Comparison of ENCODE assay signal across 23 cellular contexts in genomic region chr7:21550821-21551531, GRCh38. TPM values are rescaled to one million over a fixed set of nuclear protein-coding genes. Genes with fewer than 3 reads are reported as not detected.
A peak's percentile ranks its signal among the peaks of the same experiment; 100 is the strongest.
DNase-seq lines count a peak whose midpoint lies in the region; ATAC-seq and TF ChIP-seq lines count a peak whose summit lies in the region.
"Had no signal": no experiment of that assay in that cellular context is flagged by ENCODE, and none has a peak within 500 bp of the region (broad histone marks: within the 10 kb centered on the region; RNA-seq: fewer than 3 reads in every experiment).

No MANE protein-coding gene starts in this region.

- H3K4me3 ChIP-seq in endodermal cell (ENCODE audit: low read length) (no peak overlapping the region), right lobe of liver (no peak overlapping the region)
- H3K4me3 ChIP-seq: cardiac muscle cell, GM23248, thoracic aorta had no signal

- H3K36me3 ChIP-seq in endodermal cell (ENCODE audit: control insufficient read depth, insufficient read depth, low read length) (no peaks in the 10 kb centered on the region), right lobe of liver (no peaks in the 10 kb centered on the region)
- H3K36me3 ChIP-seq: cardiac muscle cell, thoracic aorta had no signal

- H3K4me3 Mint-ChIP-seq in endodermal cell (no peak overlapping the region), type B pancreatic cell (no peak overlapping the region)
- H3K4me3 Mint-ChIP-seq: activated naive CD8-positive, alpha-beta T cell treated with anti-CD3 and anti-CD28 coated beads, Interleukin-2, amount 10 ng/mL, durations not matched to agents 7 days and 5 days; activated T-cell treated with anti-CD3 and anti-CD28 coated beads, Interleukin-2, amount 50 U/mL, for 24 hours; CD8-positive, alpha-beta memory T cell; neural crest cell had no signal

- H3K9me3 ChIP-seq in endodermal cell (ENCODE audit: control insufficient read depth, low read length) (no peaks in the 10 kb centered on the region), right lobe of liver (no peaks in the 10 kb centered on the region)
- H3K9me3 ChIP-seq: thoracic aorta had no signal

- no peak overlapping the region for H3K9ac ChIP-seq in endodermal cell (ENCODE audit: extremely low read depth, low read length, poor library complexity, severe bottlenecking)
- H3K9ac ChIP-seq: GM23248 had no signal

- H3K27ac ChIP-seq in endodermal cell (ENCODE audit: low read depth, low read length) (no peak overlapping the region), right lobe of liver (no peak overlapping the region)
- H3K27ac ChIP-seq: cardiac muscle cell, GM23248, thoracic aorta had no signal

- no peak for ATAC-seq in right lobe of liver
- ATAC-seq: HepG2, right cardiac atrium had no signal

- H3K27me3 Mint-ChIP-seq in endodermal cell (ENCODE audit: insufficient read depth) = peaks cover 9% of the 10 kb centered on the region
- peaks cover 13% of the 10 kb centered on the region for H3K27me3 Mint-ChIP-seq in type B pancreatic cell

- peak; percentile 74 for TF ChIP-seq CTCF in endodermal cell (conservative IDR thresholded peaks at IDR 0.05)
- TF ChIP-seq CTCF in type B pancreatic cell (conservative IDR thresholded peaks at IDR 0.05) = no peak
- no peak for TF ChIP-seq CTCF in right lobe of liver (IDR thresholded peaks at IDR 0.05)

- intact Hi-C loops in right lobe of liver (cut with DNase I) = no loop called here

- H3K9me3 Mint-ChIP-seq in endodermal cell (no peaks in the 10 kb centered on the region), type B pancreatic cell (peaks cover 5% of the 10 kb centered on the region)
- H3K9me3 Mint-ChIP-seq: activated naive CD8-positive, alpha-beta T cell treated with anti-CD3 and anti-CD28 coated beads, Interleukin-2, amount 10 ng/mL, durations not matched to agents 7 days and 5 days; activated T-cell treated with anti-CD3 and anti-CD28 coated beads, Interleukin-2, amount 50 U/mL, for 24 hours; CD8-positive, alpha-beta memory T cell had no signal

- TF ChIP-seq POLR2A in right lobe of liver (IDR thresholded peaks at IDR 0.05) = no peak

- WGBS in endodermal cell (ENCODE audit: insufficient coverage in 1 of 2, insufficient read length in 1 of 2), 2 experiments = 72 to 77% methylated on average over 4 to 5 of the region's 6 CpGs
- 53% methylated on average over 6 of the region's 6 CpGs for WGBS in right lobe of liver (ENCODE audit: insufficient coverage, low coverage, low lambda C conversion rate, missing lambda C conversion rate)

- peak; percentile 46 for DNase-seq in SIG-M5 treated with dmso at 0.1 percent for 504 hours (lab: John Stamatoyannopoulos, UW; ENCODE audit: unreplicated experiment)
- no peak for DNase-seq in SIG-M5 (lab: John Stamatoyannopoulos, UW)
- DNase-seq in NCI-H510A treated with DMSO at 0.1 percent for 48 hours (lab: John Stamatoyannopoulos, UW) = peak; percentile 92
- DNase-seq in endodermal cell = peak; percentile 84
- DNase-seq in type B pancreatic cell (ENCODE audit: extremely low spot score, unreplicated experiment) = no peak
- no peak for DNase-seq in right lobe of liver
- no peak for DNase-seq in activated CD8-positive, alpha-beta memory T cell treated with anti-CD3 and anti-CD28 coated beads, Interleukin-2, amount 50 U/mL, for 48 hours
- no peak for DNase-seq in stimulated activated CD4-positive, alpha-beta T cell treated with anti-CD3 and anti-CD28 coated beads, Interleukin-4, amount 100 ng/mL, for 24 hours
- DNase-seq: activated CD4-positive, alpha-beta T cell treated with anti-CD3 and anti-CD28 coated beads, Interleukin-2, amount 50 U/mL, for 1 hour; activated naive CD8-positive, alpha-beta T cell treated with anti-CD3 and anti-CD28 coated beads, Interleukin-2, amount 10 ng/mL, durations not matched to agents 7 days and 5 days; activated T-cell treated with anti-CD3 and anti-CD28 coated beads, Interleukin-2, amount 50 U/mL, for 24 hours; CD8-positive, alpha-beta memory T cell; effector CD4-positive, alpha-beta T cell; GM23248; NCI-H1694 treated with DMSO at 0.1 percent for 48 hours; NCI-H524 treated with DMSO at 0.1 percent for 48 hours; right cardiac atrium; Right ventricle myocardium superior; T-helper 9 cell had no signal

- H3K4me1 Mint-ChIP-seq in endodermal cell = peaks cover 3% of the 10 kb centered on the region
- peaks cover 18% of the 10 kb centered on the region for H3K4me1 Mint-ChIP-seq in type B pancreatic cell (ENCODE audit: unreplicated experiment)
- H3K4me1 Mint-ChIP-seq: activated naive CD8-positive, alpha-beta T cell treated with anti-CD3 and anti-CD28 coated beads, Interleukin-2, amount 10 ng/mL, durations not matched to agents 7 days and 5 days; CD8-positive, alpha-beta memory T cell; neural crest cell had no signal

- H3K4me1 ChIP-seq in endodermal cell (ENCODE audit: control insufficient read depth, insufficient read depth, low read length) = no peaks in the 10 kb centered on the region
- H3K4me1 ChIP-seq in right lobe of liver = peaks cover 0 to 4% (median 0%) of the 10 kb centered on the region in 4 donors

- H3K27me3 ChIP-seq in endodermal cell (ENCODE audit: control insufficient read depth, insufficient read depth, low read length, poor library complexity, severe bottlenecking) (peaks cover 12% of the 10 kb centered on the region), right lobe of liver (no peaks in the 10 kb centered on the region)

- H3K36me3 Mint-ChIP-seq in endodermal cell (ENCODE audit: low read depth) = no peaks in the 10 kb centered on the region
- peaks cover 8% of the 10 kb centered on the region for H3K36me3 Mint-ChIP-seq in type B pancreatic cell
- H3K36me3 Mint-ChIP-seq: activated naive CD8-positive, alpha-beta T cell treated with anti-CD3 and anti-CD28 coated beads, Interleukin-2, amount 10 ng/mL, durations not matched to agents 7 days and 5 days; CD8-positive, alpha-beta memory T cell had no signal

- no peak overlapping the region for H3K27ac Mint-ChIP-seq in endodermal cell
- peak overlapping the region; percentile 80 for H3K27ac Mint-ChIP-seq in type B pancreatic cell
- H3K27ac Mint-ChIP-seq: activated naive CD8-positive, alpha-beta T cell treated with anti-CD3 and anti-CD28 coated beads, Interleukin-2, amount 10 ng/mL, durations not matched to agents 7 days and 5 days; activated T-cell treated with anti-CD3 and anti-CD28 coated beads, Interleukin-2, amount 50 U/mL, for 24 hours; CD8-positive, alpha-beta memory T cell had no signal

RNA-seq across cellular contexts. Expression of gene DNAH11, which starts 8.1 kb away (rescaled TPM):
- total RNA-seq in endodermal cell = under 1 TPM; 0.80 to 0.99 TPM
- 0.78 TPM for polyA plus RNA-seq in endodermal cell (2013, experiment 1 of 2)
- polyA plus RNA-seq in endodermal cell (2013, experiment 2 of 2) = 0.66 TPM
- 1.0 and 3.2 TPM in 2 replicates for total RNA-seq in type B pancreatic cell (ENCODE audit: low replicate concordance)
- 1 to 10 TPM in 3 of 6 experiments, under 1 TPM in 3; 0.17 to 5.5 (median 1.2) TPM for total RNA-seq in right lobe of liver
- total RNA-seq: HepG2 had no signal
- polyA plus RNA-seq: CD8-positive, alpha-beta memory T cell; HepG2 had no signal

Comparison
In these comparisons a context has a peak if more than half of its experiments do, and no peak if none do; other contexts are left out.
1. DNase-seq: peak in SIG-M5 treated with dmso at 0.1 percent for 504 hours (single experiment), NCI-H510A treated with DMSO at 0.1 percent for 48 hours (single experiment) and endodermal cell (single experiment); none in SIG-M5 (single experiment), type B pancreatic cell (single experiment), right lobe of liver (0 of 3), activated CD8-positive, alpha-beta memory T cell treated with anti-CD3 and anti-CD28 coated beads, Interleukin-2, amount 50 U/mL, for 48 hours (single experiment) and stimulated activated CD4-positive, alpha-beta T cell treated with anti-CD3 and anti-CD28 coated beads, Interleukin-4, amount 100 ng/mL, for 24 hours (single experiment).